ENCODE assay signal across 1 cellular context in genomic region chr16:23823475-23824407, GRCh38.
TF ChIP-seq lines count a peak whose summit lies in the region.

No MANE protein-coding gene starts in this region.

TF ChIP-seq in K562, 482 proteins besides CTCF, POLR2A, EP300 and RAD21 (continued from another document and continues in another):
- TF ChIP-seq HMGXB4 (CRISPR knock-in tag; IDR thresholded peaks at IDR 0.05) (no peak), C11orf30 (IDR thresholded peaks at IDR 0.05; ENCODE audit: low read depth) (no peak), ZNF518B (CRISPR knock-in tag; IDR thresholded peaks at IDR 0.05) (no peak), NR2C1 (IDR thresholded peaks at IDR 0.05) (peak; percentile 83), NR2C1 (tag; IDR thresholded peaks at IDR 0.05) (peak; percentile 77), FOXK1 (CRISPR knock-in tag; IDR thresholded peaks at IDR 0.05; ENCODE audit: borderline replicate concordance) (no peak), EP400 (IDR thresholded peaks at IDR 0.05) (peak; percentile 50; the same call in 1 of the 2 replicates), HNRNPUL1 (IDR thresholded peaks at IDR 0.05; ENCODE audit: low read length) (no peak), BRD9 (IDR thresholded peaks at IDR 0.05; ENCODE audit: low read depth, partially characterized antibody) (peak; percentile 89), ETS2 (tag; IDR thresholded peaks at IDR 0.05; ENCODE audit: borderline replicate concordance, poor library complexity, severe bottlenecking) (no peak), ATF1 (CRISPR knock-in tag; IDR thresholded peaks at IDR 0.05) (no peak), ATF1 (tag; IDR thresholded peaks at IDR 0.05) (no peak), E2F4 (CRISPR knock-in tag; IDR thresholded peaks at IDR 0.05; ENCODE audit: low read depth) (no peak), THAP7 (CRISPR knock-in tag; IDR thresholded peaks at IDR 0.05) (no peak), MCM2 (IDR thresholded peaks at IDR 0.05; ENCODE audit: low read depth) (no peak), SIN3A (IDR thresholded peaks at IDR 0.05; ENCODE audit: borderline replicate concordance in 2 of 2, control insufficient read depth in 1 of 2, low read depth in 2 of 2, low read length in 2 of 2) (no peak), SAFB (IDR thresholded peaks at IDR 0.05; ENCODE audit: borderline replicate concordance, low read depth, low read length) (no peak), KDM2B (CRISPR knock-in tag; IDR thresholded peaks at IDR 0.05) (no peak), SP1 (CRISPR knock-in tag; IDR thresholded peaks at IDR 0.05) (no peak), GABPA (tag; conservative IDR thresholded peaks at IDR 0.05; ENCODE audit: low read depth) (peak; percentile 53), RFX5 (IDR thresholded peaks at IDR 0.05; ENCODE audit: low read depth, low read length) (no peak), CREM (IDR thresholded peaks at IDR 0.05; ENCODE audit: low read depth) (no peak), NCOA6 (IDR thresholded peaks at IDR 0.05) (no peak), STAG1 (CRISPR knock-in tag; IDR thresholded peaks at IDR 0.05; ENCODE audit: borderline replicate concordance) (no peak), RBM39 (optimal IDR thresholded peaks at IDR 0.05; ENCODE audit: low read depth, low read length) (no peak), MED1 (CRISPR knock-in tag; IDR thresholded peaks at IDR 0.05; ENCODE audit: borderline replicate concordance) (no peak), FOSL1 (tag; conservative IDR thresholded peaks at IDR 0.05) (peak; percentile 60), HDGF (IDR thresholded peaks at IDR 0.05) (no peak), HSF4 (CRISPR knock-in tag; IDR thresholded peaks at IDR 0.05; ENCODE audit: borderline replicate concordance) (no peak), ZNF140 (CRISPR knock-in tag; IDR thresholded peaks at IDR 0.05) (no peak), KDM4B (IDR thresholded peaks at IDR 0.05; ENCODE audit: borderline replicate concordance in 2 of 2, low read depth in 1 of 2) (no peak), SLC30A9 (CRISPR knock-in tag; IDR thresholded peaks at IDR 0.05) (no peak), ZFP36 (IDR thresholded peaks at IDR 0.05; ENCODE audit: low read depth, low read length, partially characterized antibody) (no peak), ARID3A (IDR thresholded peaks at IDR 0.05; ENCODE audit: borderline replicate concordance, low read depth, low read length) (no peak), FUS (optimal IDR thresholded peaks at IDR 0.05; ENCODE audit: low read depth, low read length) (no peak), BHLHE40 (IDR thresholded peaks at IDR 0.05; ENCODE audit: low read length) (no peak), ILK (tag; IDR thresholded peaks at IDR 0.05; ENCODE audit: borderline replicate concordance, low read depth) (no peak; the same call in 1 of the 2 replicates), BMI1 (IDR thresholded peaks at IDR 0.05; ENCODE audit: low read length) (no peak), RNF219 (CRISPR knock-in tag; IDR thresholded peaks at IDR 0.05) (no peak), ZKSCAN1 (IDR thresholded peaks at IDR 0.05; ENCODE audit: low read depth, low read length) (no peak), NR4A1 (CRISPR knock-in tag; IDR thresholded peaks at IDR 0.05) (no peak), NR4A1 (tag; IDR thresholded peaks at IDR 0.05) (peak; percentile 20; the same call in 1 of the 2 replicates), PHB2 (IDR thresholded peaks at IDR 0.05; ENCODE audit: low read depth) (no peak), E2F5 (CRISPR knock-in tag; IDR thresholded peaks at IDR 0.05) (no peak), ZNF398 (CRISPR knock-in tag; IDR thresholded peaks at IDR 0.05) (no peak), POLR3A (IDR thresholded peaks at IDR 0.05; ENCODE audit: borderline replicate concordance, extremely low read depth, insufficient read depth, insufficient read length) (no peak), HOMEZ (CRISPR knock-in tag; IDR thresholded peaks at IDR 0.05) (no peak), MAFG (tag; conservative IDR thresholded peaks at IDR 0.05) (no peak), MCM5 (IDR thresholded peaks at IDR 0.05; ENCODE audit: low read depth) (no peak), PTBP1 (IDR thresholded peaks at IDR 0.05; ENCODE audit: low read depth, low read length) (no peak), NCOA1 (IDR thresholded peaks at IDR 0.05; ENCODE audit: low read depth) (0 out of 2 replicates have a peak, but pooled peaks have one; percentile 31), TRIM25 (IDR thresholded peaks at IDR 0.05; ENCODE audit: borderline replicate concordance) (no peak), MBD2 (IDR thresholded peaks at IDR 0.05; ENCODE audit: borderline replicate concordance, low read depth) (no peak), L3MBTL2 (IDR thresholded peaks at IDR 0.05) (peak; percentile 98), TCFL5 (CRISPR knock-in tag; conservative IDR thresholded peaks at IDR 0.05) (no peak), IRF2 (CRISPR knock-in tag; IDR thresholded peaks at IDR 0.05) (no peak), ZNF3 (CRISPR knock-in tag; IDR thresholded peaks at IDR 0.05) (no peak)
